Comparison of ENCODE assay signal across 1 cellular context in genomic region chr3:24303057-24303754, GRCh38.
TF ChIP-seq lines count a peak whose summit lies in the region.

No MANE protein-coding gene starts in this region.

TF ChIP-seq in Ishikawa, 13 proteins besides CTCF, POLR2A, EP300 and RAD21 (continued from another document):
- no peak for TF ChIP-seq REST (IDR thresholded peaks at IDR 0.05; ENCODE audit: low read depth)
